Comparison of ENCODE assay signal across 8 cellular contexts in genomic region chr6:108588586-108588985, GRCh38. TPM values are rescaled to one million over a fixed set of nuclear protein-coding genes. Genes with fewer than 3 reads are reported as not detected.
DNase-seq lines count a peak whose midpoint lies in the region; ATAC-seq, FAIRE-seq and TF ChIP-seq lines count a peak whose summit lies in the region.

No MANE protein-coding gene starts in this region.

- TF ChIP-seq CTCF in activated B cell treated with CpG ODN at 0.5 μM for 24 hours (IDR thresholded peaks at IDR 0.05) = no peak

- intact Hi-C loops in activated B cell treated with CpG ODN at 0.5 μM for 24 hours (cut with micrococcal nuclease) = loop anchor here (2.0 kb wide), 1 partner anchor 14 kb away; no protein-coding TSS in a partner anchor
- intact Hi-C loops in left ventricle myocardium superior (cut with micrococcal nuclease) = no loop called here
- intact Hi-C loops in sciatic nerve (cut with DNase I) = no loop called here

- TF ChIP-seq POLR2A in GM12892 (IDR thresholded peaks at IDR 0.05; ENCODE audit: low read depth, low read length) = no peak

- peak; percentile 24 for FAIRE-seq in GM12892 (lab: Jason Lieb, UNC)

- H3K4me1 Mint-ChIP-seq in activated B cell treated with CpG ODN at 0.5 μM for 24 hours = peaks cover 75% of the 10 kb centered on the region

- no peak overlapping the region for H3K4me3 Mint-ChIP-seq in activated B cell treated with CpG ODN at 0.5 μM for 24 hours

- DNase-seq in GM12892 (ENCODE audit: insufficient read length) = no peak
- no peak for DNase-seq in activated B cell treated with CpG ODN at 0.5 μM for 24 hours
- DNase-seq in left ventricle myocardium superior = no peak
- DNase-seq in sciatic nerve (ENCODE audit: low spot score) = no peak
- DNase-seq in NCI-H1436 treated with DMSO at 0.1 percent for 48 hours (lab: John Stamatoyannopoulos, UW) = no peak
- no peak for DNase-seq in NCI-H524 (lab: John Stamatoyannopoulos, UW)

- peak overlapping the region; percentile 55 for H3K27ac Mint-ChIP-seq in activated B cell treated with CpG ODN at 0.5 μM for 24 hours

- CTCF ChIA-PET in activated B cell treated with CpG ODN at 0.5 μM for 24 hours (lab: Charles Lee) = no interaction called here

- no peaks in the 10 kb centered on the region for H3K9me3 Mint-ChIP-seq in activated B cell treated with CpG ODN at 0.5 μM for 24 hours

- ATAC-seq in activated B cell treated with CpG ODN at 0.5 μM for 24 hours (ENCODE audit: low read depth) (no peak), left ventricle myocardium superior (peak; percentile 18), sciatic nerve (peak; percentile 24), HG03097 (IDR thresholded peaks at IDR 0.05; ENCODE audit: low FRiP score, unreplicated experiment) (no peak), HG02840 (IDR thresholded peaks at IDR 0.05; ENCODE audit: low FRiP score, unreplicated experiment) (no peak)

- no peaks in the 10 kb centered on the region for H3K36me3 Mint-ChIP-seq in activated B cell treated with CpG ODN at 0.5 μM for 24 hours (ENCODE audit: low read depth)

- POLR2A ChIA-PET in activated B cell treated with CpG ODN at 0.5 μM for 24 hours (lab: Charles Lee) = interaction anchor here (1.2 to 3.1 kb wide), 3 partner anchors 9 to 23 kb away, joined by 3 to 13 read pairs (median 4); no protein-coding TSS in a partner anchor

- no peaks in the 10 kb centered on the region for H3K27me3 Mint-ChIP-seq in activated B cell treated with CpG ODN at 0.5 μM for 24 hours

RNA-seq across cellular contexts. Expression of gene FOXO3, which starts 27.9 kb away (rescaled TPM):
- 4.8 TPM for polyA plus RNA-seq in GM12892 (2012; ENCODE audit: missing spikeins)
- 8.9 and 9.4 TPM in 2 replicates for total RNA-seq in activated B cell treated with CpG ODN at 0.5 μM for 24 hours
- total RNA-seq in left ventricle myocardium superior = 29.5 TPM
- 79.1 TPM for total RNA-seq in sciatic nerve

Comparison
In these comparisons a context has a peak if more than half of its experiments do, and no peak if none do; other contexts are left out.
1. ATAC-seq: peak in left ventricle myocardium superior (single experiment) and sciatic nerve (single experiment); none in activated B cell treated with CpG ODN at 0.5 μM for 24 hours (single experiment), HG03097 (single experiment) and HG02840 (single experiment).